ENCODE assay signal across 12 cellular contexts in genomic region chr6:164322533-164322932, GRCh38.
DNase-seq lines count a peak whose midpoint lies in the region; ATAC-seq and TF ChIP-seq lines count a peak whose summit lies in the region.
"Had no signal": no experiment of that assay in that cellular context is flagged by ENCODE, and none has a peak within 500 bp of the region (broad histone marks: within the 10 kb centered on the region; RNA-seq: fewer than 3 reads in every experiment).

No MANE protein-coding gene starts in this region.

- H3K4me3 ChIP-seq in ACC112 (ENCODE audit: low read depth, low read length), result 0 out of 2 replicates have a peak overlapping the region, but pooled peaks have one; percentile 20
- no peak overlapping the region for H3K4me3 ChIP-seq in lung

- H3K27ac ChIP-seq in ACC112 (ENCODE audit: low read depth, low read length) (peak overlapping the region; percentile 83), lung (ENCODE audit: low read depth in 1 of 2, low read length in 1 of 2) (peak overlapping the region in 1 of 2 donors; percentile 74)

- 76 to 82% methylated on average over 4 of the region's 4 CpGs for WGBS in lung, 2 donors

- no peaks in the 10 kb centered on the region for H3K79me2 ChIP-seq in ACC112 (ENCODE audit: control insufficient read depth, insufficient read depth, low read length, unreplicated experiment)

- DNase-seq in RPMI7951 (ENCODE audit: low read depth) (peak; percentile 76), lung (ENCODE audit: low spot score) (no peak), NCI-H1105 (lab: John Stamatoyannopoulos, UW) (no peak), NCI-H187 treated with DMSO at 0.1 percent for 48 hours (lab: John Stamatoyannopoulos, UW) (no peak)
- DNase-seq: activated CD8-positive, alpha-beta T cell treated with anti-CD3 and anti-CD28 coated beads for 36 hours; NCI-H1694 treated with DMSO at 0.1 percent for 48 hours; substantia nigra; T-helper 17 cell had no signal

- H3K4me1 ChIP-seq in ACC112 (ENCODE audit: control insufficient read depth, insufficient read depth, low read length, unreplicated experiment) (peaks cover 13% of the 10 kb centered on the region), lung (ENCODE audit: control insufficient read depth in 2 of 2, insufficient read depth in 2 of 2, low read length in 2 of 2) (no peaks in the 10 kb centered on the region)

- no peaks in the 10 kb centered on the region for H3K9me3 ChIP-seq in lung (ENCODE audit: control insufficient read depth in 2 of 2, insufficient read depth in 1 of 2, low read length in 1 of 2)

- no peaks in the 10 kb centered on the region for H3K36me3 ChIP-seq in ACC112 (ENCODE audit: insufficient read depth, low read length)
- no peaks in the 10 kb centered on the region for H3K36me3 ChIP-seq in lung (ENCODE audit: control insufficient read depth in 2 of 2, insufficient read depth in 2 of 2, low read length in 2 of 2)

- H2AFZ ChIP-seq in ACC112 (ENCODE audit: low read length, unreplicated experiment), result peak overlapping the region; percentile 28

- no peak for TF ChIP-seq CTCF in lung (IDR thresholded peaks at IDR 0.05; ENCODE audit: control extremely low read depth, extremely low read depth)

- no peaks in the 10 kb centered on the region for H3K27me3 ChIP-seq in ACC112 (ENCODE audit: insufficient read depth, low read length)
- no peaks in the 10 kb centered on the region for H3K27me3 ChIP-seq in lung (ENCODE audit: control insufficient read depth, insufficient read depth)

- ATAC-seq in esophagus mucosa, result peak; percentile 98
- ATAC-seq in lung (ENCODE audit: insufficient read depth, low FRiP score), result peak; percentile 47
- ATAC-seq in GM19467 (IDR thresholded peaks at IDR 0.05; ENCODE audit: unreplicated experiment), result no peak
- ATAC-seq in HG02840 (IDR thresholded peaks at IDR 0.05; ENCODE audit: low FRiP score, unreplicated experiment), result no peak
- ATAC-seq: activated CD8-positive, alpha-beta T cell treated with anti-CD3 and anti-CD28 coated beads for 36 hours; T-helper 17 cell had no signal

Comparison
In these comparisons a context has a peak if more than half of its experiments do, and no peak if none do; other contexts are left out.
1. ATAC-seq: peak in esophagus mucosa (single experiment) and lung (single experiment); none in GM19467 (single experiment) and HG02840 (single experiment).